5 cellular contexts compared by ENCODE assay signal in genomic region chr1:116756092-116756491, GRCh38. TPM values are rescaled to one million over a fixed set of nuclear protein-coding genes. Genes with fewer than 3 reads are reported as not detected.
"Had no signal": no experiment of that assay in that cellular context is flagged by ENCODE, and none has a peak within 500 bp of the region (broad histone marks: within the 10 kb centered on the region; RNA-seq: fewer than 3 reads in every experiment).

No MANE protein-coding gene starts in this region.

RNA-seq across cellular contexts. Expression of gene CD2, which starts 1.9 kb away (rescaled TPM):
- total RNA-seq: dermis microvascular lymphatic vessel endothelial cell, glomerular endothelial cell, mesothelial cell of epicardium, SK-MEL-5, smooth muscle cell had no signal
- polyA plus RNA-seq: smooth muscle cell had no signal
